ENCODE assay signal across 6 cellular contexts in genomic region chr1:115780655-115781054, GRCh38. TPM values are rescaled to one million over a fixed set of nuclear protein-coding genes. Genes with fewer than 3 reads are reported as not detected.
"Had no signal": no experiment of that assay in that cellular context is flagged by ENCODE, and none has a peak within 500 bp of the region (broad histone marks: within the 10 kb centered on the region; RNA-seq: fewer than 3 reads in every experiment).

No MANE protein-coding gene starts in this region.

RNA-seq across cellular contexts. Expression of gene CASQ2, which starts 12.1 kb away (rescaled TPM):
- total RNA-seq: dermis blood vessel endothelial cell; endothelial cell of umbilical vein; fibroblast of lung; naive thymus-derived CD8-positive, alpha-beta T cell; osteocyte had no signal
- polyA plus RNA-seq: endothelial cell of umbilical vein; immature natural killer cell; naive thymus-derived CD8-positive, alpha-beta T cell had no signal
